Comparison of ENCODE assay signal across 8 cellular contexts in genomic region chr7:106110885-106111670, GRCh38. TPM values are rescaled to one million over a fixed set of nuclear protein-coding genes. Genes with fewer than 3 reads are reported as not detected.
A peak's percentile ranks its signal among the peaks of the same experiment; 100 is the strongest.
DNase-seq lines count a peak whose midpoint lies in the region; ATAC-seq, FAIRE-seq and TF ChIP-seq lines count a peak whose summit lies in the region.

No MANE protein-coding gene starts in this region.

- DNase-seq in iPS DF 6.9 (ENCODE audit: low read depth, low spot score) (no peak), small intestine (peak; percentile 44), AG20443 (ENCODE audit: low spot score) (no peak), cerebellar nuclear complex (lab: John Stamatoyannopoulos, UW) (no peak), mucosa of gallbladder (ENCODE audit: low spot score) (no peak)

- H3K9me3 ChIP-seq in HUES48 (ENCODE audit: control insufficient read depth, insufficient read depth, low read length) (no peaks in the 10 kb centered on the region), iPS DF 6.9 (ENCODE audit: control insufficient read depth, insufficient read depth, low read length) (no peaks in the 10 kb centered on the region), small intestine (ENCODE audit: control insufficient read depth, low read depth) (no peaks in the 10 kb centered on the region)

- no peaks in the 10 kb centered on the region for H3K9me3 Mint-ChIP-seq in activated T-helper 17 cell treated with anti-CD3 and anti-CD28 coated beads, Interleukin-2, amount 50 U/mL, for 72 hours

- ATAC-seq in activated T-helper 17 cell treated with anti-CD3 and anti-CD28 coated beads, Interleukin-2, amount 50 U/mL, for 72 hours (replicated peaks), result no peak

- H3K27me3 Mint-ChIP-seq in activated T-helper 17 cell treated with anti-CD3 and anti-CD28 coated beads, Interleukin-2, amount 50 U/mL, for 72 hours, result no peaks in the 10 kb centered on the region

- peaks cover 3% of the 10 kb centered on the region; the same call in 1 of the 2 replicates for H3K27me3 ChIP-seq in HUES48 (ENCODE audit: control insufficient read depth, insufficient read depth, low read length)
- H3K27me3 ChIP-seq in iPS DF 6.9 (ENCODE audit: control insufficient read depth, insufficient read depth, low read length), result no peaks in the 10 kb centered on the region
- no peaks in the 10 kb centered on the region for H3K27me3 ChIP-seq in small intestine (ENCODE audit: control insufficient read depth in 2 of 2, insufficient read depth in 2 of 2, low read length in 2 of 2)

- peaks cover 34% of the 10 kb centered on the region for H3K4me1 ChIP-seq in HUES48 (ENCODE audit: control insufficient read depth, insufficient read depth, low read length)
- no peaks in the 10 kb centered on the region; the same call in 1 of the 2 replicates for H3K4me1 ChIP-seq in iPS DF 6.9 (ENCODE audit: control insufficient read depth, insufficient read depth, low read length)
- peaks cover 0 to 3% of the 10 kb centered on the region in 2 donors for H3K4me1 ChIP-seq in small intestine (ENCODE audit: control insufficient read depth in 2 of 2, insufficient read depth in 1 of 2, low read depth in 1 of 2, low read length in 1 of 2)

- H3K4me3 ChIP-seq in HUES48 (ENCODE audit: low read depth, low read length), result peak overlapping the region; percentile 96
- H3K4me3 ChIP-seq in iPS DF 6.9 (ENCODE audit: low read length), result peak overlapping the region; percentile 94; the same call in 1 of the 2 replicates
- H3K4me3 ChIP-seq in small intestine (ENCODE audit: low read depth in 1 of 2, low read length in 2 of 2), result peak overlapping the region; percentile 54 to 67

- peak overlapping the region; percentile 84 for H3K9ac ChIP-seq in HUES48 (ENCODE audit: low read depth, low read length)

- H3K36me3 ChIP-seq in HUES48 (ENCODE audit: control insufficient read depth, insufficient read depth, low read length) (no peaks in the 10 kb centered on the region), iPS DF 6.9 (ENCODE audit: control insufficient read depth, insufficient read depth, low read length) (no peaks in the 10 kb centered on the region), small intestine (ENCODE audit: control insufficient read depth in 2 of 2, insufficient read depth in 2 of 2, low read length in 2 of 2) (no peaks in the 10 kb centered on the region)

- H3K27ac ChIP-seq in C4-2B (peak overlapping the region; percentile 95), HUES48 (ENCODE audit: low read depth, low read length) (peak overlapping the region; percentile 91), iPS DF 6.9 (ENCODE audit: low read length) (no peak overlapping the region), small intestine (ENCODE audit: low read depth in 1 of 2, low read length in 1 of 2) (peak overlapping the region; percentile 95 to 97)

- no CpG with 5 or more reads among the region's 21 CpGs for WGBS in iPS DF 6.9 (ENCODE audit: insufficient coverage, insufficient read length)
- 2 to 5% (median 5%) methylated on average over 21 of the region's 21 CpGs for WGBS in small intestine, 3 donors

- no peak for TF ChIP-seq CTCF in C4-2B (conservative IDR thresholded peaks at IDR 0.05)

- no peaks in the 10 kb centered on the region for H3K36me3 Mint-ChIP-seq in activated T-helper 17 cell treated with anti-CD3 and anti-CD28 coated beads, Interleukin-2, amount 50 U/mL, for 72 hours (ENCODE audit: low read depth)

- FAIRE-seq in small intestine (lab: Jason Lieb, UNC), result no peak

- H3K4me3 Mint-ChIP-seq in activated T-helper 17 cell treated with anti-CD3 and anti-CD28 coated beads, Interleukin-2, amount 50 U/mL, for 72 hours, result peak overlapping the region; percentile 77

- H3K27ac Mint-ChIP-seq in activated T-helper 17 cell treated with anti-CD3 and anti-CD28 coated beads, Interleukin-2, amount 50 U/mL, for 72 hours, result peak overlapping the region; percentile 93

- H3K4me1 Mint-ChIP-seq in activated T-helper 17 cell treated with anti-CD3 and anti-CD28 coated beads, Interleukin-2, amount 50 U/mL, for 72 hours, result peaks cover 21% of the 10 kb centered on the region

RNA-seq across cellular contexts. Expression of gene SYPL1, which starts 1.0 kb away (rescaled TPM):
- 10 to 100 TPM; 18.5 to 23.5 TPM for total RNA-seq in activated T-helper 17 cell treated with anti-CD3 and anti-CD28 coated beads, Interleukin-2, amount 50 U/mL, for 72 hours
- polyA plus RNA-seq in small intestine, result 10 to 100 TPM; 21.0 to 94.2 (median 35.9) TPM
- total RNA-seq in mucosa of gallbladder, result 116 TPM
